In genomic region chr3:50195501-50196252, GRCh38 we compare ENCODE assay signal across 21 cellular contexts. TPM values are rescaled to one million over a fixed set of nuclear protein-coding genes. Genes with fewer than 3 reads are reported as not detected.
DNase-seq lines count a peak whose midpoint lies in the region; ATAC-seq and TF ChIP-seq lines count a peak whose summit lies in the region.
"Had no signal": no experiment of that assay in that cellular context is flagged by ENCODE, and none has a peak within 500 bp of the region (broad histone marks: within the 10 kb centered on the region; RNA-seq: fewer than 3 reads in every experiment).

No MANE protein-coding gene starts in this region.

- H3K27me3 ChIP-seq in heart left ventricle, result peaks cover 12 to 45% (median 21%) of the 10 kb centered on the region in 9 donors

- no peak for ATAC-seq in Right ventricle myocardium inferior
- ATAC-seq in heart left ventricle, result no peak
- no peak for ATAC-seq in stimulated activated effector memory CD8-positive, alpha-beta T cell treated with anti-CD3 and anti-CD28 coated beads, Interleukin-12 subunit alpha, Interleukin-12 subunit beta, amount 100 ng/mL, for 72 hours
- no peak for ATAC-seq in stimulated activated naive CD8-positive, alpha-beta T cell treated with anti-CD3 and anti-CD28 coated beads, Interleukin-15, amount 100 ng/mL, for 72 hours
- no peak for ATAC-seq in GM21360 (IDR thresholded peaks at IDR 0.05; ENCODE audit: unreplicated experiment)
- no peak for ATAC-seq in esophagus mucosa

- DNase-seq in Right ventricle myocardium inferior (ENCODE audit: missing footprints) (peak; percentile 50), heart left ventricle (no peak), SW480 (ENCODE audit: low spot score) (peak; percentile 55), left kidney (ENCODE audit: low read depth, low spot score) (peak; percentile 63)
- no peak for DNase-seq in stimulated activated effector memory CD8-positive, alpha-beta T cell treated with anti-CD3 and anti-CD28 coated beads, Interleukin-12 subunit alpha, Interleukin-12 subunit beta, amount 100 ng/mL, for 72 hours (ENCODE audit: low spot score in 2 of 2)
- no peak for DNase-seq in stimulated activated naive CD8-positive, alpha-beta T cell treated with anti-CD3 and anti-CD28 coated beads, Interleukin-15, amount 100 ng/mL, for 72 hours
- DNase-seq: activated naive CD4-positive, alpha-beta T cell treated with anti-CD3 and anti-CD28 coated beads, Interleukin-2, amount 10 ng/mL, durations not matched to agents 7 days and 5 days; activated T-cell treated with anti-CD3 and anti-CD28 coated beads, Interleukin-2, amount 50 U/mL, for 1 hour; C1 segment of cervical spinal cord; glutamatergic neuron; NCI-H1105 had no signal

- H3K9me3 Mint-ChIP-seq in stimulated activated effector memory CD8-positive, alpha-beta T cell treated with anti-CD3 and anti-CD28 coated beads, Interleukin-12 subunit alpha, Interleukin-12 subunit beta, amount 100 ng/mL, for 72 hours, result no peaks in the 10 kb centered on the region
- H3K9me3 Mint-ChIP-seq in stimulated activated naive CD8-positive, alpha-beta T cell treated with anti-CD3 and anti-CD28 coated beads, Interleukin-15, amount 100 ng/mL, for 72 hours, result no peaks in the 10 kb centered on the region
- H3K9me3 Mint-ChIP-seq: activated CD4-positive, alpha-beta memory T cell treated with anti-CD3 and anti-CD28 coated beads, Interleukin-2, amount 10 ng/mL, durations not matched to agents 7 days and 5 days; activated naive CD4-positive, alpha-beta T cell treated with anti-CD3 and anti-CD28 coated beads, Interleukin-2, amount 10 ng/mL, durations not matched to agents 7 days and 5 days; effector memory CD8-positive, alpha-beta T cell; nephron; T-helper 1 cell treated with Interleukin-12 subunit alpha and Interleukin-12 subunit beta and Interleukin-4 antibody, amounts not matched to agents 30 μg/mL and 1 μg/mL, for 36 hours had no signal

- H3K36me3 ChIP-seq in heart left ventricle, result no peaks in the 10 kb centered on the region
- H3K36me3 ChIP-seq: ascending aorta, prostate gland had no signal

- peaks cover 51% of the 10 kb centered on the region for H3K27me3 Mint-ChIP-seq in stimulated activated naive CD8-positive, alpha-beta T cell treated with anti-CD3 and anti-CD28 coated beads, Interleukin-15, amount 100 ng/mL, for 72 hours

- no peak overlapping the region for H3K27ac ChIP-seq in heart left ventricle
- H3K27ac ChIP-seq: ascending aorta, prostate gland, VCaP had no signal

- no peak for TF ChIP-seq POLR2A in heart left ventricle (IDR thresholded peaks at IDR 0.05)

- intact Hi-C loops in Right ventricle myocardium inferior (cut with DNase I) (no loop called here), heart left ventricle (cut with DNase I) (loop anchor here in 4 of 10 donors (2.0 to 10.0 kb wide), 4 partner anchors 31 to 349 kb away; no protein-coding TSS in a partner anchor)

- TF ChIP-seq CTCF in heart left ventricle (IDR thresholded peaks at IDR 0.05), result no peak

- H3K36me3 Mint-ChIP-seq in stimulated activated effector memory CD8-positive, alpha-beta T cell treated with anti-CD3 and anti-CD28 coated beads, Interleukin-12 subunit alpha, Interleukin-12 subunit beta, amount 100 ng/mL, for 72 hours, result peaks cover 4% of the 10 kb centered on the region
- H3K36me3 Mint-ChIP-seq: activated naive CD4-positive, alpha-beta T cell treated with anti-CD3 and anti-CD28 coated beads, Interleukin-2, amount 10 ng/mL, durations not matched to agents 7 days and 5 days had no signal

- peak overlapping the region; percentile 45 for H3K4me3 Mint-ChIP-seq in stimulated activated effector memory CD8-positive, alpha-beta T cell treated with anti-CD3 and anti-CD28 coated beads, Interleukin-12 subunit alpha, Interleukin-12 subunit beta, amount 100 ng/mL, for 72 hours
- H3K4me3 Mint-ChIP-seq in stimulated activated naive CD8-positive, alpha-beta T cell treated with anti-CD3 and anti-CD28 coated beads, Interleukin-15, amount 100 ng/mL, for 72 hours, result peak overlapping the region in 1 of 2 donors; percentile 37
- H3K4me3 Mint-ChIP-seq: activated CD4-positive, alpha-beta memory T cell treated with anti-CD3 and anti-CD28 coated beads, Interleukin-2, amount 10 ng/mL, durations not matched to agents 7 days and 5 days; activated naive CD4-positive, alpha-beta T cell treated with anti-CD3 and anti-CD28 coated beads, Interleukin-2, amount 10 ng/mL, durations not matched to agents 7 days and 5 days; nephron had no signal

- H3K9me3 ChIP-seq in heart left ventricle, result no peaks in the 10 kb centered on the region
- H3K9me3 ChIP-seq: ascending aorta, prostate gland had no signal

- H3K4me1 ChIP-seq in heart left ventricle, result peaks cover 3 to 25% (median 14%) of the 10 kb centered on the region in 12 donors
- H3K4me1 ChIP-seq: prostate gland had no signal

- H3K4me1 Mint-ChIP-seq in stimulated activated effector memory CD8-positive, alpha-beta T cell treated with anti-CD3 and anti-CD28 coated beads, Interleukin-12 subunit alpha, Interleukin-12 subunit beta, amount 100 ng/mL, for 72 hours, result peaks cover 11% of the 10 kb centered on the region
- H3K4me1 Mint-ChIP-seq in stimulated activated naive CD8-positive, alpha-beta T cell treated with anti-CD3 and anti-CD28 coated beads, Interleukin-15, amount 100 ng/mL, for 72 hours, result peaks cover 21% of the 10 kb centered on the region
- H3K4me1 Mint-ChIP-seq: nephron had no signal

- no peak overlapping the region for H3K27ac Mint-ChIP-seq in stimulated activated effector memory CD8-positive, alpha-beta T cell treated with anti-CD3 and anti-CD28 coated beads, Interleukin-12 subunit alpha, Interleukin-12 subunit beta, amount 100 ng/mL, for 72 hours
- H3K27ac Mint-ChIP-seq in stimulated activated naive CD8-positive, alpha-beta T cell treated with anti-CD3 and anti-CD28 coated beads, Interleukin-15, amount 100 ng/mL, for 72 hours, result peak overlapping the region in 1 of 2 donors; percentile 63
- H3K27ac Mint-ChIP-seq: activated CD4-positive, alpha-beta memory T cell treated with anti-CD3 and anti-CD28 coated beads, Interleukin-2, amount 10 ng/mL, durations not matched to agents 7 days and 5 days; activated naive CD4-positive, alpha-beta T cell treated with anti-CD3 and anti-CD28 coated beads, Interleukin-2, amount 10 ng/mL, durations not matched to agents 7 days and 5 days; nephron; T-helper 1 cell treated with Interleukin-12 subunit alpha and Interleukin-12 subunit beta and Interleukin-4 antibody, amounts not matched to agents 30 μg/mL and 1 μg/mL, for 36 hours had no signal

- 67 to 82% (median 69%) methylated on average over 4 of the region's 4 CpGs for WGBS in heart left ventricle, 4 donors

- no peak overlapping the region for H3K4me3 ChIP-seq in heart left ventricle
- H3K4me3 ChIP-seq: prostate gland had no signal

RNA-seq across cellular contexts. Expression of gene GNAT1, which starts 4.3 kb away (rescaled TPM):
- total RNA-seq in Right ventricle myocardium inferior, result not detected
- total RNA-seq in heart left ventricle, result under 1 TPM in 1 of 9 donors, not detected in 8; 0.40 TPM
- not detected for polyA plus RNA-seq in heart left ventricle
- 0.08 TPM for total RNA-seq in esophagus mucosa
- total RNA-seq: A673; activated CD4-positive, alpha-beta memory T cell treated with anti-CD3 and anti-CD28 coated beads, Interleukin-2, amount 10 ng/mL, durations not matched to agents 7 days and 5 days; prostate gland had no signal

RNA-seq across cellular contexts. Expression of gene SLC38A3, which starts 9.4 kb away (rescaled TPM):
- total RNA-seq in Right ventricle myocardium inferior (10.3 TPM), heart left ventricle (10 to 100 TPM in 3 of 9 donors, 1 to 10 TPM in 6; 3.6 to 14.8 (median 8.4) TPM), esophagus mucosa (0.60 TPM)
- 1 to 10 TPM; 1.0 to 8.8 TPM for polyA plus RNA-seq in heart left ventricle
- total RNA-seq: A673; activated CD4-positive, alpha-beta memory T cell treated with anti-CD3 and anti-CD28 coated beads, Interleukin-2, amount 10 ng/mL, durations not matched to agents 7 days and 5 days; ascending aorta had no signal

RNA-seq across cellular contexts. Expression of gene GNAI2, which starts 40.3 kb away (rescaled TPM):
- total RNA-seq in Right ventricle myocardium inferior, result 153 TPM
- total RNA-seq in heart left ventricle, result 100 to 1,000 TPM; 106 to 365 (median 140) TPM
- polyA plus RNA-seq in heart left ventricle, result 100 to 1,000 TPM in 1 of 2 donors, 10 to 100 TPM in 1; 93.2 to 180 TPM
- 92.0 TPM for total RNA-seq in esophagus mucosa

RNA-seq across cellular contexts. Expression of gene SEMA3F, which starts 40.6 kb away (rescaled TPM):
- 12.3 TPM for total RNA-seq in Right ventricle myocardium inferior
- 10 to 100 TPM in 6 of 9 donors, 1 to 10 TPM in 3; 6.1 to 94.1 (median 11.3) TPM for total RNA-seq in heart left ventricle
- 10 to 100 TPM in 1 of 2 donors, 1 to 10 TPM in 1; 9.3 to 23.9 TPM for polyA plus RNA-seq in heart left ventricle
- total RNA-seq in esophagus mucosa, result 72.7 TPM

Comparison
In these comparisons a context has a peak if more than half of its experiments do, and no peak if none do; other contexts are left out.
1. DNase-seq: peak in Right ventricle myocardium inferior (single experiment), SW480 (single experiment) and left kidney (single experiment); none in heart left ventricle (0 of 5), stimulated activated effector memory CD8-positive, alpha-beta T cell treated with anti-CD3 and anti-CD28 coated beads, Interleukin-12 subunit alpha, Interleukin-12 subunit beta, amount 100 ng/mL, for 72 hours (0 of 2) and stimulated activated naive CD8-positive, alpha-beta T cell treated with anti-CD3 and anti-CD28 coated beads, Interleukin-15, amount 100 ng/mL, for 72 hours (0 of 2).